In genomic region chr6:32108094-32108627, GRCh38 we compare ENCODE assay signal across 9 cellular contexts. TPM values are rescaled to one million over a fixed set of nuclear protein-coding genes. Genes with fewer than 3 reads are reported as not detected.
DNase-seq lines count a peak whose midpoint lies in the region; ATAC-seq, FAIRE-seq and TF ChIP-seq lines count a peak whose summit lies in the region.
"Had no signal": no experiment of that assay in that cellular context is flagged by ENCODE, and none has a peak within 500 bp of the region (broad histone marks: within the 10 kb centered on the region; RNA-seq: fewer than 3 reads in every experiment).

No MANE protein-coding gene starts in this region.

- H4K20me1 ChIP-seq in HCT116 (ENCODE audit: insufficient read depth), result no peaks in the 10 kb centered on the region
- peaks cover 11% of the 10 kb centered on the region for H4K20me1 ChIP-seq in astrocyte (ENCODE audit: insufficient read depth, low read length)

- peaks cover 14% of the 10 kb centered on the region for H3K4me1 Mint-ChIP-seq in astrocyte (ENCODE audit: low read depth, unreplicated experiment)

- FAIRE-seq in astrocyte (lab: Jason Lieb, UNC) (no peak), small intestine (lab: Jason Lieb, UNC) (no peak)

- H3K4me2 ChIP-seq in HCT116 (ENCODE audit: low read length) (peak overlapping the region; percentile 32), astrocyte (ENCODE audit: low read length) (peak overlapping the region; percentile 14)

- H3K79me2 ChIP-seq in HCT116 (ENCODE audit: insufficient read depth, low read length), result no peaks in the 10 kb centered on the region
- H3K79me2 ChIP-seq in astrocyte (ENCODE audit: insufficient read depth, low read length), result no peaks in the 10 kb centered on the region

- H3K4me1 ChIP-seq in HCT116 (ENCODE audit: control insufficient read depth in 1 of 2, insufficient read depth in 2 of 2, low read length in 2 of 2), result peaks cover 8 to 23% of the 10 kb centered on the region in 2 experiments; a peak in 3 of 4 replicates
- peaks cover 3% of the 10 kb centered on the region for H3K4me1 ChIP-seq in astrocyte (ENCODE audit: insufficient read depth, low read length)
- peaks cover 8% of the 10 kb centered on the region; the same call in 1 of the 2 replicates for H3K4me1 ChIP-seq in iPS-20b (ENCODE audit: insufficient read depth, low read length)
- peaks cover 0 to 5% of the 10 kb centered on the region in 2 donors for H3K4me1 ChIP-seq in small intestine (ENCODE audit: control insufficient read depth in 2 of 2, insufficient read depth in 1 of 2, low read depth in 1 of 2, low read length in 1 of 2)

- H3K36me3 ChIP-seq in HCT116 (ENCODE audit: control insufficient read depth in 1 of 2, insufficient read depth in 2 of 2, low read length in 2 of 2) (no peaks in the 10 kb centered on the region), astrocyte (ENCODE audit: insufficient read depth, low read length) (no peaks in the 10 kb centered on the region), iPS-20b (ENCODE audit: insufficient read depth, low read depth, low read length) (no peaks in the 10 kb centered on the region), small intestine (ENCODE audit: control insufficient read depth in 2 of 2, insufficient read depth in 2 of 2, low read length in 2 of 2) (no peaks in the 10 kb centered on the region)

- H3K27me3 Mint-ChIP-seq in astrocyte (ENCODE audit: low read depth, unreplicated experiment), result peaks cover 73% of the 10 kb centered on the region

- 1 to 4% (median 3%) methylated on average over 12 to 15 of the region's 15 CpGs for WGBS in small intestine, 3 donors

- H3K9ac ChIP-seq in HCT116 (ENCODE audit: low read length), result no peak overlapping the region
- H3K9ac ChIP-seq in astrocyte (ENCODE audit: low read length), result no peak overlapping the region
- no peak overlapping the region for H3K9ac ChIP-seq in iPS-20b (ENCODE audit: low read depth, low read length)

- H3K9me3 ChIP-seq in HCT116 (ENCODE audit: control insufficient read depth in 1 of 2, insufficient read depth in 1 of 2, low read depth in 1 of 2, low read length in 2 of 2) (no peaks in the 10 kb centered on the region), astrocyte (ENCODE audit: insufficient read depth, low read depth, low read length) (peaks cover 5% of the 10 kb centered on the region), iPS-20b (ENCODE audit: insufficient read depth, low read depth, low read length) (no peaks in the 10 kb centered on the region), small intestine (ENCODE audit: control insufficient read depth, low read depth) (no peaks in the 10 kb centered on the region)

- H3K27me3 ChIP-seq in HCT116 (ENCODE audit: insufficient read depth, low read length), result no peaks in the 10 kb centered on the region
- H3K27me3 ChIP-seq in astrocyte (ENCODE audit: insufficient read depth, low read length), result peaks cover 9% of the 10 kb centered on the region
- peaks cover 41% of the 10 kb centered on the region for H3K27me3 ChIP-seq in iPS-20b (ENCODE audit: insufficient read depth, low read length)
- H3K27me3 ChIP-seq in small intestine (ENCODE audit: control insufficient read depth in 2 of 2, insufficient read depth in 2 of 2, low read length in 2 of 2), result no peaks in the 10 kb centered on the region

- peak overlapping the region; percentile 57 for H3K4me3 Mint-ChIP-seq in astrocyte (ENCODE audit: unreplicated experiment)

- TF ChIP-seq POLR2A in HCT116 (IDR thresholded peaks at IDR 0.05; ENCODE audit: borderline replicate concordance, extremely low read depth, insufficient read depth, insufficient read length), result no peak

- BruUV-seq in HCT116 (replicated peaks; lab: Mats Ljungman, UMichigan), result no TSS peak

- H2AFZ ChIP-seq in HCT116 (ENCODE audit: low read depth, low read length, poor library complexity, severe bottlenecking) (no peak overlapping the region), astrocyte (ENCODE audit: low read depth, low read length) (no peak overlapping the region)

- H3K9me2 ChIP-seq in HCT116 (ENCODE audit: insufficient read depth), result no peaks in the 10 kb centered on the region

- no peak overlapping the region for H3K4me3 ChIP-seq in HCT116 (replicated peaks in 1 of 2; ENCODE audit: low read depth in 1 of 2, low read length in 2 of 2)
- H3K4me3 ChIP-seq in astrocyte (ENCODE audit: insufficient read depth, low read depth, low read length), result no peak overlapping the region
- peak overlapping the region; percentile 29; the same call in 1 of the 2 replicates for H3K4me3 ChIP-seq in iPS-20b (ENCODE audit: low read length)
- no peak overlapping the region for H3K4me3 ChIP-seq in small intestine (ENCODE audit: low read depth in 1 of 2, low read length in 2 of 2)

- intact Hi-C loops in HCT116 (cut with micrococcal nuclease), result no loop called here

- peaks cover 2% of the 10 kb centered on the region for H3K9me3 Mint-ChIP-seq in astrocyte (ENCODE audit: unreplicated experiment)

- TF ChIP-seq RAD21 in HCT116 (IDR thresholded peaks at IDR 0.05; ENCODE audit: low read depth), result no peak

- peak; percentile 52; the same call in 1 of the 2 replicates for ATAC-seq in HCT116

- DNase-seq in HCT116 (ENCODE audit: low read depth, low spot score) (no peak), astrocyte (ENCODE audit: low read depth) (no peak), small intestine (peak; percentile 37), DMS79 treated with DMSO at 0.1 percent for 48 hours (lab: John Stamatoyannopoulos, UW) (no peak), NCI-H1417 (lab: John Stamatoyannopoulos, UW) (no peak), HK-2 (ENCODE audit: unreplicated experiment) (no peak), D341Med (ENCODE audit: low spot score) (no peak)
- DNase-seq: activated CD8-positive, alpha-beta memory T cell treated with anti-CD3 and anti-CD28 coated beads, Interleukin-2, amount 50 U/mL, for 48 hours had no signal

- CTCF ChIA-PET in HCT116 (lab: Charles Lee), result interaction anchor here (1.3 kb wide), 1 partner anchor 10 kb away, joined by 3 read pairs; no protein-coding TSS in a partner anchor

- RAD21 ChIA-PET in HCT116 (lab: Charles Lee; ENCODE audit: low non-redundant PET in 1 of 2, low total read pairs in 2 of 2, uncharacterized antibody in 2 of 2, unreplicated experiment in 2 of 2), result no interaction called here

- POLR2A ChIA-PET in HCT116 (lab: Charles Lee), result no interaction called here

- no peak overlapping the region for H3K27ac Mint-ChIP-seq in astrocyte (ENCODE audit: unreplicated experiment)

- TF ChIP-seq CTCF in HCT116 (IDR thresholded peaks at IDR 0.05 in 2 of 3, conservative IDR thresholded peaks at IDR 0.05 in 1 of 3; ENCODE audit: borderline replicate concordance in 1 of 3, insufficient read depth in 1 of 3, low read depth in 2 of 3, low read length in 2 of 3) (no peak), astrocyte (IDR thresholded peaks at IDR 0.05; ENCODE audit: insufficient read depth, low read depth, low read length) (no peak)

- peaks cover 4% of the 10 kb centered on the region for H3K36me3 Mint-ChIP-seq in astrocyte (ENCODE audit: low read depth, unreplicated experiment)

- H3K27ac ChIP-seq in HCT116 (ENCODE audit: low read depth, low read length) (no peak overlapping the region), astrocyte (ENCODE audit: low read depth, low read length) (no peak overlapping the region), iPS-20b (ENCODE audit: low read length) (no peak overlapping the region), small intestine (ENCODE audit: low read depth in 1 of 2, low read length in 1 of 2) (peak overlapping the region in 1 of 2 donors; percentile 75)

TF ChIP-seq in HCT116, 20 proteins besides CTCF, POLR2A, EP300 and RAD21 (continues in another document):
- TF ChIP-seq ZFX (IDR thresholded peaks at IDR 0.05) (no peak), ELF1 (IDR thresholded peaks at IDR 0.05; ENCODE audit: borderline replicate concordance, low read depth) (no peak), FOSL1 (IDR thresholded peaks at IDR 0.05; ENCODE audit: low read depth) (no peak), ZNF274 (IDR thresholded peaks at IDR 0.05; ENCODE audit: low read depth, low read length) (no peak), ATF3 (IDR thresholded peaks at IDR 0.05) (no peak), ZBTB33 (IDR thresholded peaks at IDR 0.05; ENCODE audit: extremely low read depth, insufficient replicate concordance, low read length) (no peak), EGR1 (IDR thresholded peaks at IDR 0.05; ENCODE audit: low read depth) (no peak), SRF (IDR thresholded peaks at IDR 0.05; ENCODE audit: low read depth) (no peak)

RNA-seq across cellular contexts. Expression of gene TNXB, which starts 1.0 kb away (rescaled TPM):
- total RNA-seq in HCT116 (2021; ENCODE audit: unreplicated experiment) (8.5 TPM), astrocyte (1.8 and 2.3 TPM in 2 replicates)
- polyA plus RNA-seq in HCT116 (2012), result 4.7 and 7.1 TPM in 2 replicates
- polyA plus RNA-seq in small intestine, result 10 to 100 TPM in 1 of 3 donors, 1 to 10 TPM in 2; 1.8 to 38.7 (median 2.4) TPM

RNA-seq across cellular contexts. Expression of gene ATF6B, which starts 19.9 kb away (rescaled TPM):
- total RNA-seq in HCT116 (2021; ENCODE audit: unreplicated experiment) (63.9 TPM), astrocyte (68.7 and 70.1 TPM in 2 replicates)
- 55.7 and 75.2 TPM in 2 replicates for polyA plus RNA-seq in HCT116 (2012)
- polyA plus RNA-seq in small intestine, result 10 to 100 TPM; 15.4 to 70.6 (median 21.0) TPM

RNA-seq across cellular contexts. Expression of gene FKBPL, which starts 21.9 kb away (rescaled TPM):
- total RNA-seq in HCT116 (2021; ENCODE audit: unreplicated experiment), result 11.2 TPM
- 8.8 and 12.2 TPM in 2 replicates for polyA plus RNA-seq in HCT116 (2012)
- 5.2 TPM in 2 replicates for total RNA-seq in astrocyte
- polyA plus RNA-seq in small intestine, result 1 to 10 TPM; 4.6 to 9.7 (median 9.4) TPM

RNA-seq across cellular contexts. Expression of gene PRRT1, which starts 43.6 kb away (rescaled TPM):
- total RNA-seq in HCT116 (2021; ENCODE audit: unreplicated experiment) (6.1 TPM), astrocyte (0.45 and 0.67 TPM in 2 replicates)
- polyA plus RNA-seq in HCT116 (2012), result 4.0 and 4.8 TPM in 2 replicates
- 1 to 10 TPM in 2 of 3 donors, not detected in 1; 1.4 to 4.6 TPM for polyA plus RNA-seq in small intestine

RNA-seq across cellular contexts. Expression of gene PPT2, which starts 45.8 kb away (rescaled TPM):
- 21.0 TPM for total RNA-seq in HCT116 (2021; ENCODE audit: unreplicated experiment)
- 12.8 and 16.4 TPM in 2 replicates for polyA plus RNA-seq in HCT116 (2012)
- total RNA-seq in astrocyte, result 25.6 and 33.0 TPM in 2 replicates
- polyA plus RNA-seq in small intestine, result 10 to 100 TPM in 1 of 3 donors, 1 to 10 TPM in 2; 3.1 to 16.2 (median 4.3) TPM
